In genomic region chr2:64112016-64112415, GRCh38 we compare ENCODE assay signal across 24 cellular contexts. TPM values are rescaled to one million over a fixed set of nuclear protein-coding genes. Genes with fewer than 3 reads are reported as not detected.
A peak's percentile ranks its signal among the peaks of the same experiment; 100 is the strongest.
DNase-seq lines count a peak whose midpoint lies in the region; ATAC-seq and TF ChIP-seq lines count a peak whose summit lies in the region.
"Had no signal": no experiment of that assay in that cellular context is flagged by ENCODE, and none has a peak within 500 bp of the region (broad histone marks: within the 10 kb centered on the region; RNA-seq: fewer than 3 reads in every experiment).

No MANE protein-coding gene starts in this region.

- DNase-seq in HT-29 (ENCODE audit: low spot score), result peak; percentile 10
- DNase-seq in medulla oblongata (ENCODE audit: extremely low spot score), result peak; percentile 39
- peak; percentile 69 for DNase-seq in retinal pigment epithelial cell (ENCODE audit: low read depth)
- DNase-seq in NCI-H510A (lab: John Stamatoyannopoulos, UW), result no peak
- DNase-seq in KG1 (lab: John Stamatoyannopoulos, UW), result no peak
- DNase-seq: AML-193; CD4-positive, alpha-beta memory T cell; COR-L47; GF-D8; MV-4-11; NCI-H1105; NCI-H1436 treated with DMSO at 0.1 percent for 48 hours; NCI-H187 treated with DMSO at 0.1 percent for 48 hours; NCI-H2171 treated with DMSO at 0.1 percent for 48 hours; NCI-H524 treated with DMSO at 0.1 percent for 48 hours; NCI-H774; SHP77 treated with DMSO at 0.1 percent for 48 hours; SW 1271 had no signal

- H3K27me3 ChIP-seq in SU-DHL-6 (ENCODE audit: low read length), result no peaks in the 10 kb centered on the region
- H3K27me3 ChIP-seq: BLaER1 treated with 17β-estradiol and CSF1 and Interleukin-3, amounts not matched to agents 10 nM and 100 nM had no signal

- no peak for ATAC-seq in GM21367 (IDR thresholded peaks at IDR 0.05; ENCODE audit: unreplicated experiment)
- ATAC-seq: A549, HepG2, Panc1 had no signal

- no peaks in the 10 kb centered on the region for H3K9me2 ChIP-seq in SU-DHL-6 (replicated peaks; ENCODE audit: insufficient read depth, low read length)

- peaks cover 81% of the 10 kb centered on the region for H3F3A ChIP-seq in SU-DHL-6 (ENCODE audit: insufficient read depth)

- TF ChIP-seq CTCF in SU-DHL-6 (IDR thresholded peaks at IDR 0.05; ENCODE audit: insufficient read depth, low read length, poor library complexity, severe bottlenecking) (no peak), retinal pigment epithelial cell (conservative IDR thresholded peaks at IDR 0.05; ENCODE audit: low read depth, low read length) (no peak)

- peaks cover 100% of the 10 kb centered on the region for H3K79me2 ChIP-seq in SU-DHL-6 (ENCODE audit: insufficient read depth, low read length)

- peak overlapping the region; percentile 92 for H3K4me2 ChIP-seq in SU-DHL-6 (ENCODE audit: low read depth, low read length, poor library complexity, severe bottlenecking)
- H3K4me2 ChIP-seq: A549 had no signal

- H3K9me3 ChIP-seq in SU-DHL-6 (ENCODE audit: insufficient read depth, low read length), result no peaks in the 10 kb centered on the region
- H3K9me3 ChIP-seq: A549; BLaER1 treated with 17β-estradiol and CSF1 and Interleukin-3, amounts not matched to agents 10 nM and 100 nM had no signal

- H3K36me3 ChIP-seq in SU-DHL-6 (ENCODE audit: low read length), result peaks cover 11% of the 10 kb centered on the region

- H3K27ac ChIP-seq in SU-DHL-6 (ENCODE audit: low read depth, low read length), result peak overlapping the region; percentile 100
- H3K27ac ChIP-seq: A549; BLaER1 treated with 17β-estradiol and CSF1 and Interleukin-3, amounts not matched to agents 10 nM and 100 nM had no signal

- no peak overlapping the region for H2AFZ ChIP-seq in SU-DHL-6 (ENCODE audit: low read depth, low read length, severe bottlenecking)

- H3K9ac ChIP-seq in SU-DHL-6 (ENCODE audit: low read length), result peak overlapping the region; percentile 56
- H3K9ac ChIP-seq: BLaER1 treated with 17β-estradiol and CSF1 and Interleukin-3, amounts not matched to agents 10 nM and 100 nM had no signal

- H3K4me3 ChIP-seq in SU-DHL-6 (ENCODE audit: insufficient read depth, low read length, poor library complexity, severe bottlenecking), result peak overlapping the region; percentile 21
- H3K4me3 ChIP-seq in retinal pigment epithelial cell (ENCODE audit: low read length), result no peak overlapping the region
- H3K4me3 ChIP-seq: A549; BLaER1 treated with 17β-estradiol and CSF1 and Interleukin-3, amounts not matched to agents 10 nM and 100 nM had no signal

- H4K20me1 ChIP-seq in SU-DHL-6 (ENCODE audit: low read depth, low read length), result no peaks in the 10 kb centered on the region

RNA-seq across cellular contexts. Expression of gene PELI1, which starts 32.2 kb away (rescaled TPM):
- 122 and 123 TPM in 2 replicates for total RNA-seq in HT-29 (2014; rRNA removed; shearing (Covaris generic))

Comparison
In these comparisons a context has a peak if more than half of its experiments do, and no peak if none do; other contexts are left out.
1. DNase-seq: peak in HT-29 (single experiment), medulla oblongata (single experiment) and retinal pigment epithelial cell (single experiment); none in NCI-H510A (single experiment) and KG1 (single experiment).